ENCODE assay signal across 17 cellular contexts in genomic region chr1:47814592-47815436, GRCh38.
A peak's percentile ranks its signal among the peaks of the same experiment; 100 is the strongest.
DNase-seq lines count a peak whose midpoint lies in the region; ATAC-seq and TF ChIP-seq lines count a peak whose summit lies in the region.
"Had no signal": no experiment of that assay in that cellular context is flagged by ENCODE, and none has a peak within 500 bp of the region (broad histone marks: within the 10 kb centered on the region; RNA-seq: fewer than 3 reads in every experiment).

No MANE protein-coding gene starts in this region.

- intact Hi-C loops in Right ventricle myocardium superior (cut with DNase I) (no loop called here), left ventricle myocardium superior (cut with micrococcal nuclease) (no loop called here), tibial artery (cut with DNase I; ENCODE audit: low total_unique reads) (no loop called here), ascending aorta (cut with DNase I) (no loop called here)

- H3K4me1 ChIP-seq in right atrium auricular region (peaks cover 0 to 43% of the 10 kb centered on the region in 2 donors), tibial artery (peaks cover 0 to 89% (median 69%) of the 10 kb centered on the region in 4 donors), ascending aorta (peaks cover 0 to 6% of the 10 kb centered on the region in 2 donors)
- H3K4me1 ChIP-seq: foreskin keratinocyte had no signal

- no peak overlapping the region for H3K4me3 ChIP-seq in right atrium auricular region
- H3K4me3 ChIP-seq in tibial artery, result no peak overlapping the region
- H3K4me3 ChIP-seq in ascending aorta, result no peak overlapping the region

- ATAC-seq in Right ventricle myocardium superior (ENCODE audit: poor library complexity) (peak; percentile 51), left ventricle myocardium superior (peak; percentile 60)
- ATAC-seq: foreskin keratinocyte had no signal

- H3K36me3 ChIP-seq in right atrium auricular region (no peaks in the 10 kb centered on the region), tibial artery (no peaks in the 10 kb centered on the region), ascending aorta (no peaks in the 10 kb centered on the region)

- TF ChIP-seq CTCF in right atrium auricular region (IDR thresholded peaks at IDR 0.05), result no peak
- TF ChIP-seq CTCF in tibial artery (IDR thresholded peaks at IDR 0.05), result no peak
- no peak for TF ChIP-seq CTCF in ascending aorta (IDR thresholded peaks at IDR 0.05)

- H3K27me3 ChIP-seq in right atrium auricular region, result no peaks in the 10 kb centered on the region
- H3K27me3 ChIP-seq in tibial artery, result no peaks in the 10 kb centered on the region
- H3K27me3 ChIP-seq in ascending aorta, result no peaks in the 10 kb centered on the region

- no peak overlapping the region for H3K27ac ChIP-seq in right atrium auricular region
- peak overlapping the region; percentile 55 to 77 for H3K27ac ChIP-seq in tibial artery
- H3K27ac ChIP-seq in ascending aorta, result no peak overlapping the region
- H3K27ac ChIP-seq: C4-2B, foreskin keratinocyte, VCaP had no signal

- H3K9me3 ChIP-seq in right atrium auricular region (no peaks in the 10 kb centered on the region), tibial artery (no peaks in the 10 kb centered on the region), ascending aorta (no peaks in the 10 kb centered on the region)

- no peak for DNase-seq in Right ventricle myocardium superior
- DNase-seq in right atrium auricular region (ENCODE audit: low spot score), result no peak
- DNase-seq in RPMI8226, result peak; percentile 51
- no peak for DNase-seq in left ventricle myocardium superior
- no peak for DNase-seq in tibial artery
- no peak for DNase-seq in islet precursor cell
- no peak for DNase-seq in ascending aorta (ENCODE audit: low spot score in 2 of 2)
- DNase-seq in NCI-H146 (lab: John Stamatoyannopoulos, UW), result no peak
- DNase-seq: activated CD4-positive, alpha-beta T cell treated with anti-CD3 and anti-CD28 coated beads, Interleukin-2, amount 10 ng/mL, durations not matched to agents 7 days and 5 days; Calu3; cerebellar nuclear complex; foreskin keratinocyte; MM.1S; NCI-H187; SHP77 had no signal

Comparison
In these comparisons a context has a peak if more than half of its experiments do, and no peak if none do; other contexts are left out.
1. H3K27ac ChIP-seq: peak in tibial artery (2 of 2); none in right atrium auricular region (0 of 2) and ascending aorta (0 of 2).